8 cellular contexts compared by ENCODE assay signal in the genomic region with DNA sequence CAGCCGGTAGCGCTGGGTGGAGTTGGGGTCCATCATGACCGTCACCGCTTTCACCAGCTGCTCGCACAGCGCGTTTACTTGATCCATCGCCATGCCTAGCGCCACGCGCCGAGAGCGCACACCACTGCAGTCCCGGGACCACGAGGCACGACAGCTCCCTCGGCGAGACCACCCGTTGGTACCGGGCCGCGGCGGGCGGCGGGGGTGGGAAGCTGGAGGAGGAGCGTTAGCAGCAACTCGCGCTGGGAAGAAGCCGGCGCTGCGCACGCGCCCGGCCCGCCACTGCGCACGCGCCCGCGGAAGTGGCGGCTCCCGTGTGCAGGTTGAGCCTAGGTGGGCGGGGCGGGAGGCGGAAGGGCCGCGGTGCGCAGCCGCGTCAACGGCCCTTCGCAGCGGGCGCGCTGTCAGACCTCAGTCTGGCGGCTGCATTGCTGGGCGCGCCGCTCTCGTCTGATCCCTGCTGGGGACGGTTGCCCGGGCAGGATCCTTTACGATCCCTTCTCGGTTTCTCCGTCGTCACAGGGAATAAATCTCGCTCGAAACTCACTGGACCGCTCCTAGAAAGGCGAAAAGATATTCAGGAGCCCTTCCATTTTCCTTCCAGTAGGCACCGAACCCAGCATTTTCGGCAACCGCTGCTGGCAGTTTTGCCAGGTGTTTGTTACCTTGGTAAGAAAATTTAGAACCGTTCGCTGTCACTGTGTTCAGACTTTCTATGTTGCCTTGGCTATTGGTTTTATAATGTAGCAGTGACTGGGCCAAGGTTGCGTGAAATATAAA. TPM values are rescaled to one million over a fixed set of nuclear protein-coding genes. Genes with fewer than 3 reads are reported as not detected.
DNase-seq lines count a peak whose midpoint lies in the region; ATAC-seq, FAIRE-seq and TF ChIP-seq lines count a peak whose summit lies in the region.

A gene (plus strand): TSS at position 414 of the 780 bp plus-strand sequence. CDS start 6,135 bp downstream, outside the sequence.
A gene (minus strand): TSS at position 267 of the 780 bp plus-strand sequence. CDS start 174 bp downstream, at position 93.

- TF ChIP-seq CTCF in adrenal gland (IDR thresholded peaks at IDR 0.05) (peak in 1 of 6 experiments; percentile 19), heart left ventricle (IDR thresholded peaks at IDR 0.05) (peak in 6 of 12 donors; percentile 13 to 51 (median 23)), transverse colon (IDR thresholded peaks at IDR 0.05) (peak in 2 of 5 experiments; percentile 8 to 26)

- ATAC-seq in HG02852 (IDR thresholded peaks at IDR 0.05; ENCODE audit: unreplicated experiment) (peak; percentile 83), T-cell (replicated peaks in 1 of 4) (peak; percentile 96 to 97 (median 96)), heart left ventricle (peak; percentile 97 to 100 (median 99))

- 0 to 3% (median 0%) methylated on average over 16 to 76 of the region's 76 CpGs for WGBS in adrenal gland, 4 donors
- 0 to 1% (median 1%) methylated on average over 23 to 76 of the region's 76 CpGs for WGBS in heart left ventricle, 4 donors
- WGBS in transverse colon (ENCODE audit: low coverage in 1 of 2), 2 donors = 1 to 3% methylated on average over 3 to 66 of the region's 76 CpGs

- POLR2A ChIA-PET in T-cell (lab: Charles Lee) = interaction anchor here in 1 of 2 donors (0.6 kb wide), 2 partner anchors 70 to 1359 kb away, joined by 3 to 4 read pairs; no protein-coding TSS in a partner anchor

- H3K4me3 ChIP-seq in adrenal gland = peak within 1 kb of the TSS; percentile 67 to 99 (median 82)
- H3K4me3 ChIP-seq in heart left ventricle = peak within 1 kb of the TSS; percentile 73 to 98 (median 94)
- peak within 1 kb of the TSS; percentile 73 to 94 (median 82) for H3K4me3 ChIP-seq in transverse colon

- H3K27me3 ChIP-seq in adrenal gland = no peaks in the 10 kb centered on the region
- H3K27me3 ChIP-seq in heart left ventricle = no peaks in the 10 kb centered on the region
- no peaks in the 10 kb centered on the region for H3K27me3 ChIP-seq in transverse colon

- intact Hi-C loops in adrenal gland (cut with DNase I) = loop anchor here in 1 of 2 donors (10.0 kb wide), 1 partner anchor 51 kb away; no protein-coding TSS in a partner anchor
- intact Hi-C loops in heart left ventricle (cut with DNase I) = loop anchor here in 2 of 10 donors (5.0 kb wide), 1 partner anchor 59 kb away; a partner anchor contains a TSS
- intact Hi-C loops in transverse colon (cut with DNase I; ENCODE audit: low total_unique reads) = no loop called here

- H3K27me3 Mint-ChIP-seq in T-cell = no peaks in the 10 kb centered on the region

- DNase-seq in GM12892 (ENCODE audit: insufficient read length) (peak; percentile 93), NCI-H146 (lab: John Stamatoyannopoulos, UW) (peak; percentile 97), T-cell (peak; percentile 79 to 93 (median 87)), adrenal gland (peak; percentile 89 to 95 (median 91)), heart left ventricle (peak; percentile 91 to 96 (median 94)), pons (ENCODE audit: low spot score) (peak; percentile 85), transverse colon (peak; percentile 96)

- peaks cover 16% of the 10 kb centered on the region for H3K36me3 Mint-ChIP-seq in T-cell

- FAIRE-seq in GM12892 (lab: Jason Lieb, UNC) = peak; percentile 95

- TF ChIP-seq POLR2A in GM12892 (IDR thresholded peaks at IDR 0.05; ENCODE audit: low read depth, low read length) (peak; percentile 100), adrenal gland (IDR thresholded peaks at IDR 0.05) (peak; percentile 89 to 95), heart left ventricle (IDR thresholded peaks at IDR 0.05) (peak in 1 of 2 donors; percentile 98), transverse colon (IDR thresholded peaks at IDR 0.05) (peak; percentile 91)

- peak within 1 kb of the TSS; percentile 93 to 95 (median 94) for H3K4me3 Mint-ChIP-seq in T-cell

- TF ChIP-seq EP300 in transverse colon (IDR thresholded peaks at IDR 0.05; ENCODE audit: low read depth) = no peak

- H3K4me1 Mint-ChIP-seq in T-cell = peaks cover 36 to 47% (median 39%) of the 10 kb centered on the region in 3 donors

- H3K27ac ChIP-seq in adrenal gland (peak within 1 kb of the TSS in 4 of 5 donors; percentile 47 to 90 (median 70)), heart left ventricle (peak within 1 kb of the TSS; percentile 21 to 87 (median 78)), transverse colon (peak within 1 kb of the TSS; percentile 82 to 90 (median 88))

- H3K9me3 ChIP-seq in adrenal gland (replicated peaks in 1 of 3) = no peaks in the 10 kb centered on the region
- no peaks in the 10 kb centered on the region for H3K9me3 ChIP-seq in heart left ventricle
- no peaks in the 10 kb centered on the region for H3K9me3 ChIP-seq in transverse colon

- H3K4me1 ChIP-seq in adrenal gland (replicated peaks in 1 of 2) = peaks cover 19 to 26% of the 10 kb centered on the region in 2 donors
- H3K4me1 ChIP-seq in heart left ventricle = peaks cover 4 to 45% (median 30%) of the 10 kb centered on the region in 12 donors
- H3K4me1 ChIP-seq in transverse colon = peaks cover 15 to 36% (median 23%) of the 10 kb centered on the region in 4 donors

- H3K27ac Mint-ChIP-seq in T-cell = peak within 1 kb of the TSS; percentile 88 to 89

- H3K36me3 ChIP-seq in adrenal gland (replicated peaks in 1 of 2) (peaks cover 0 to 19% of the 10 kb centered on the region in 2 donors), heart left ventricle (peaks cover 0 to 25% (median 22%) of the 10 kb centered on the region in 9 donors), transverse colon (peaks cover 0 to 18% (median 0%) of the 10 kb centered on the region in 4 donors)

- CTCF ChIA-PET in T-cell (lab: Charles Lee) = no interaction called here

- no peaks in the 10 kb centered on the region for H3K9me3 Mint-ChIP-seq in T-cell

- in situ Hi-C loops in transverse colon (cut with MboI; ENCODE audit: low pct_ligation_motif_present in 1 of 4, low pct_unique_long_range_greater_than_20kb in 1 of 4, low sequenced_read_pairs in 3 of 4) = no loop called here

RNA-seq across cellular contexts. Expression of the first gene that starts in this region (rescaled TPM):
- 23.1 TPM for polyA plus RNA-seq in GM12892 (2012; ENCODE audit: missing spikeins)
- total RNA-seq in T-cell (10 to 100 TPM; 14.4 to 38.5 (median 25.6) TPM), adrenal gland (10 to 100 TPM in 7 of 8 donors, 1 to 10 TPM in 1; 7.5 to 25.0 (median 14.2) TPM), heart left ventricle (10 to 100 TPM in 5 of 9 donors, 1 to 10 TPM in 4; 5.5 to 12.2 (median 10.1) TPM), transverse colon (10 to 100 TPM in 1 of 4 donors, 1 to 10 TPM in 3; 2.2 to 10.6 (median 7.0) TPM)
- polyA plus RNA-seq in adrenal gland (10 to 100 TPM in 1 of 3 donors, 1 to 10 TPM in 2; 1.5 to 10.3 (median 2.7) TPM), heart left ventricle (1 to 10 TPM; 2.3 to 3.2 TPM)

RNA-seq across cellular contexts. Expression of the second gene that starts in this region (rescaled TPM):
- polyA plus RNA-seq in GM12892 (2012; ENCODE audit: missing spikeins) = 26.0 TPM
- 10 to 100 TPM; 48.2 to 51.4 (median 50.3) TPM for total RNA-seq in T-cell
- 10 to 100 TPM; 16.1 to 36.8 (median 21.9) TPM for total RNA-seq in adrenal gland
- polyA plus RNA-seq in adrenal gland = 10 to 100 TPM; 10.9 to 26.2 (median 14.8) TPM
- total RNA-seq in heart left ventricle = 10 to 100 TPM; 11.8 to 22.4 (median 17.2) TPM
- 10 to 100 TPM in 1 of 2 donors, 1 to 10 TPM in 1; 6.0 to 12.7 TPM for polyA plus RNA-seq in heart left ventricle
- 10 to 100 TPM; 11.3 to 25.1 (median 17.6) TPM for total RNA-seq in transverse colon

Comparison
In these comparisons a context has a peak if more than half of its experiments do, and no peak if none do; other contexts are left out.
1. Peak in every context shown above with its lines: DNase-seq, ATAC-seq, H3K4me3 ChIP-seq and H3K27ac ChIP-seq.